7 cellular contexts compared by ENCODE assay signal in the genomic region with DNA sequence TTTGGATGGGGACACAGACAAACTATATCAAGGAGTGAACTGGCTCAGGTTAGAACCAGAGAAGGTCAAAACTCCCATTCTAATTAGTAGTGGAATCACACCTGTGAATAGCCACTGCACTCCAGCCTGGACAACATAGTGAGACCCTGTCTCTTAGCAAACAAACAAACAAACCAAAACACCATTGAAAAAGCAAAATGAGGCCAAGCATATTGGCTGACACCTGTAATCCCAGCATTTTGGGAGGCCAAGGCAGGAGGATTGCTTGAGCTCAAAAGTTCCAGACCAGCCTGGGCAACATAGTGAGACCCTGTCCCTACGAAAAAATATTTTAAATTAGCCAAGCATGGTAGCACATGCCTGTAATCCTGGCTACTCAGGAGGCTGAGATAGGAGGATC.
"Had no signal": no experiment of that assay in that cellular context is flagged by ENCODE, and none has a peak within 500 bp of the region (broad histone marks: within the 10 kb centered on the region; RNA-seq: fewer than 3 reads in every experiment).

No MANE protein-coding gene starts in this region.

- H3K4me1 Mint-ChIP-seq: GM23338 had no signal

- H3K9me3 Mint-ChIP-seq: GM23338, IgD-negative memory B cell had no signal

- H3K4me2 ChIP-seq: GM23338 had no signal

- H3K4me3 Mint-ChIP-seq: GM23338, IgD-negative memory B cell had no signal

- H3K4me3 ChIP-seq: GM23338, HAP-1 had no signal

- H3K9me3 ChIP-seq: HAP-1 had no signal

- H3K4me1 ChIP-seq: HAP-1 had no signal

- H2AFZ ChIP-seq: GM23338 had no signal

- ATAC-seq: GM23338, HCT116 had no signal

- FAIRE-seq: HTR-8/SVneo had no signal

- H3K36me3 ChIP-seq: HAP-1 had no signal

- DNase-seq: H7, KG1 had no signal
